In genomic region chr10:77904110-77904860, GRCh38 we compare ENCODE assay signal across 22 cellular contexts.
"Had no signal": no experiment of that assay in that cellular context is flagged by ENCODE, and none has a peak within 500 bp of the region (broad histone marks: within the 10 kb centered on the region; RNA-seq: fewer than 3 reads in every experiment).

No MANE protein-coding gene starts in this region.

- DNase-seq: activated CD4-positive, alpha-beta T cell treated with anti-CD3 and anti-CD28 coated beads, Interleukin-2, amount 50 U/mL, for 1 hour; activated CD8-positive, alpha-beta memory T cell treated with anti-CD3 and anti-CD28 coated beads for 24 hours; activated CD8-positive, alpha-beta memory T cell treated with anti-CD3 and anti-CD28 coated beads, Interleukin-2, amount 50 U/mL, for 48 hours; activated effector memory CD4-positive, alpha-beta T cell treated with Interleukin-2 at 50 U/mL for 16 hours; activated naive CD4-positive, alpha-beta T cell treated with anti-CD3 and anti-CD28 coated beads, Interleukin-2, amount 10 ng/mL, durations not matched to agents 7 days and 5 days; activated naive CD8-positive, alpha-beta T cell treated with anti-CD3 and anti-CD28 coated beads, Interleukin-2, amount 50 U/mL, for 24 hours; activated T-cell treated with anti-CD3 and anti-CD28 coated beads, Interleukin-2, amount 50 U/mL, for 48 hours; aorta; brain microvascular endothelial cell; heart left ventricle; left lung; nucleus accumbens; retina; stimulated activated naive CD8-positive, alpha-beta T cell treated with anti-CD3 and anti-CD28 coated beads, Interleukin-15, amount 100 ng/mL, for 72 hours; upper lobe of left lung had no signal

- H3K36me3 ChIP-seq: brain microvascular endothelial cell, gastroesophageal sphincter, heart left ventricle, left lung, upper lobe of left lung had no signal

- H3K4me3 ChIP-seq: coronary artery, esophagus muscularis mucosa, gastroesophageal sphincter, heart left ventricle, left lung, upper lobe of left lung had no signal

- H3K27ac ChIP-seq: brain microvascular endothelial cell, coronary artery, esophagus muscularis mucosa, gastroesophageal sphincter, heart left ventricle, left lung, upper lobe of left lung had no signal

- ATAC-seq: activated CD4-positive, CD25-positive, alpha-beta regulatory T cell treated with anti-CD3 and anti-CD28 coated beads, Interleukin-2, amount 50 U/mL, for 24 hours; activated naive CD8-positive, alpha-beta T cell treated with anti-CD3 and anti-CD28 coated beads, Interleukin-2, amount 50 U/mL, for 24 hours; gastroesophageal sphincter; heart left ventricle; left lung; stimulated activated naive CD8-positive, alpha-beta T cell treated with anti-CD3 and anti-CD28 coated beads, Interleukin-15, amount 100 ng/mL, for 72 hours had no signal

- H3K4me3 Mint-ChIP-seq: activated naive CD4-positive, alpha-beta T cell treated with anti-CD3 and anti-CD28 coated beads, Interleukin-2, amount 10 ng/mL, durations not matched to agents 7 days and 5 days; activated naive CD8-positive, alpha-beta T cell treated with anti-CD3 and anti-CD28 coated beads, Interleukin-2, amount 50 U/mL, for 24 hours; central memory CD8-positive, alpha-beta T cell; mesothelial cell of epicardium; nephron; stimulated activated naive CD8-positive, alpha-beta T cell treated with anti-CD3 and anti-CD28 coated beads, Interleukin-15, amount 100 ng/mL, for 72 hours had no signal

- H3K27ac Mint-ChIP-seq: activated naive CD4-positive, alpha-beta T cell treated with anti-CD3 and anti-CD28 coated beads, Interleukin-2, amount 10 ng/mL, durations not matched to agents 7 days and 5 days; activated naive CD8-positive, alpha-beta T cell treated with anti-CD3 and anti-CD28 coated beads, Interleukin-2, amount 50 U/mL, for 24 hours; mesothelial cell of epicardium had no signal

- H3K4me1 Mint-ChIP-seq: activated naive CD4-positive, alpha-beta T cell treated with anti-CD3 and anti-CD28 coated beads, Interleukin-2, amount 10 ng/mL, durations not matched to agents 7 days and 5 days; activated naive CD8-positive, alpha-beta T cell treated with anti-CD3 and anti-CD28 coated beads, Interleukin-2, amount 50 U/mL, for 24 hours; stimulated activated naive CD8-positive, alpha-beta T cell treated with anti-CD3 and anti-CD28 coated beads, Interleukin-15, amount 100 ng/mL, for 72 hours had no signal

- H3K27me3 ChIP-seq: brain microvascular endothelial cell, esophagus muscularis mucosa, gastroesophageal sphincter, heart left ventricle, left lung, upper lobe of left lung had no signal

- H3K9me3 ChIP-seq: esophagus muscularis mucosa, gastroesophageal sphincter, heart left ventricle, left lung, upper lobe of left lung had no signal

- H3K36me3 Mint-ChIP-seq: activated naive CD4-positive, alpha-beta T cell treated with anti-CD3 and anti-CD28 coated beads, Interleukin-2, amount 10 ng/mL, durations not matched to agents 7 days and 5 days had no signal

- H3K27me3 Mint-ChIP-seq: central memory CD8-positive, alpha-beta T cell had no signal

- H3K9me3 Mint-ChIP-seq: activated naive CD4-positive, alpha-beta T cell treated with anti-CD3 and anti-CD28 coated beads, Interleukin-2, amount 10 ng/mL, durations not matched to agents 7 days and 5 days; activated naive CD8-positive, alpha-beta T cell treated with anti-CD3 and anti-CD28 coated beads, Interleukin-2, amount 50 U/mL, for 24 hours; central memory CD8-positive, alpha-beta T cell; mesothelial cell of epicardium; nephron; stimulated activated naive CD8-positive, alpha-beta T cell treated with anti-CD3 and anti-CD28 coated beads, Interleukin-15, amount 100 ng/mL, for 72 hours had no signal
